Comparison of ENCODE assay signal across 8 cellular contexts in genomic region chr13:24995225-24995804, GRCh38.
DNase-seq lines count a peak whose midpoint lies in the region; FAIRE-seq and TF ChIP-seq lines count a peak whose summit lies in the region.

No MANE protein-coding gene starts in this region.

- H3K27me3 ChIP-seq in BJ (ENCODE audit: control insufficient read depth, insufficient read depth, low read length) = no peaks in the 10 kb centered on the region; the same call in 1 of the 2 replicates

- FAIRE-seq in GM19239 (lab: Jason Lieb, UNC) = peak; percentile 87

- no peak overlapping the region for H3K4me3 ChIP-seq in BJ (ENCODE audit: low read depth, low read length)

- peak; percentile 20 for DNase-seq in BJ (ENCODE audit: low read depth)
- peak; percentile 50 for DNase-seq in GM19239 (ENCODE audit: insufficient read length, low spot score)
- peak; percentile 89 for DNase-seq in NAMALWA (ENCODE audit: low spot score)
- peak; percentile 76 for DNase-seq in RPMI8226
- DNase-seq in activated gamma-delta T cell treated with anti-CD3 and anti-CD28 coated beads, Interleukin-2, amount 50 U/mL, for 16 hours (ENCODE audit: low read depth) = peak; percentile 27
- DNase-seq in glomerular endothelial cell (ENCODE audit: extremely low read depth, low read depth, low spot score) = peak; percentile 60
- DNase-seq in pulmonary artery endothelial cell (ENCODE audit: low read depth, low spot score) = peak; percentile 47
- no peak for DNase-seq in HPDE6-E6E7 (ENCODE audit: extremely low spot score)

- peak; percentile 86 for TF ChIP-seq CTCF in BJ (IDR thresholded peaks at IDR 0.05; ENCODE audit: insufficient read depth, low read depth, low read length)

- CTCF ChIA-PET in BJ (lab: Yijun Ruan, JAX) = interaction anchor here (0.6 to 2.7 kb wide), 20 partner anchors 9 to 849 kb away, joined by 3 to 16 read pairs (median 5); no protein-coding TSS in a partner anchor

- POLR2A ChIA-PET in BJ (lab: Charles Lee) = no interaction called here

- H3K36me3 ChIP-seq in BJ (ENCODE audit: control insufficient read depth, insufficient read depth, low read length) = no peaks in the 10 kb centered on the region
